8 cellular contexts compared by ENCODE assay signal in genomic region chr16:8674413-8675022, GRCh38. TPM values are rescaled to one million over a fixed set of nuclear protein-coding genes. Genes with fewer than 3 reads are reported as not detected.
DNase-seq lines count a peak whose midpoint lies in the region; ATAC-seq and TF ChIP-seq lines count a peak whose summit lies in the region.

Gene ABAT (plus strand): TSS chr16:8674617. CDS start chr16:8735740, 61,123 bp downstream.

- H3K18ac ChIP-seq in neuronal stem cell (ENCODE audit: low read length) = peak within 1 kb of the TSS; percentile 95

- peak within 1 kb of the TSS; percentile 40; the same call in 1 of the 2 replicates for H3K9ac ChIP-seq in KMS-11
- peak within 1 kb of the TSS; percentile 88 for H3K9ac ChIP-seq in neuronal stem cell (ENCODE audit: low read depth, low read length, poor library complexity)
- peak within 1 kb of the TSS in 4 of 5 donors; percentile 35 to 62 (median 54) for H3K9ac ChIP-seq in subcutaneous abdominal adipose tissue (ENCODE audit: low read length in 5 of 5)

- no peak within 1 kb of the TSS for H3K27ac ChIP-seq in KMS-11
- H3K27ac ChIP-seq in foreskin keratinocyte = peak within 1 kb of the TSS; percentile 23
- H3K27ac ChIP-seq in neuronal stem cell (replicated peaks; ENCODE audit: low read length) = no peak within 1 kb of the TSS
- H3K27ac ChIP-seq in subcutaneous abdominal adipose tissue (ENCODE audit: low read depth, low read length) = no peak within 1 kb of the TSS

- H4K91ac ChIP-seq in neuronal stem cell (ENCODE audit: low read depth, low read length, poor library complexity) = no peak within 1 kb of the TSS

- no peak within 1 kb of the TSS for H3K4me3 ChIP-seq in KMS-11 (IDR thresholded peaks at IDR 0.05; ENCODE audit: insufficient read depth, low read depth, low read length)
- H3K4me3 ChIP-seq in neuronal stem cell (ENCODE audit: low read length in 2 of 2) = peak within 1 kb of the TSS; percentile 83 to 85
- peak within 1 kb of the TSS; percentile 67 to 76 (median 73) for H3K4me3 ChIP-seq in subcutaneous abdominal adipose tissue (ENCODE audit: low read depth in 1 of 5, low read length in 5 of 5)

- H3K4me1 ChIP-seq in KMS-11 (ENCODE audit: low read depth, poor library complexity, severe bottlenecking) (peaks cover 8% of the 10 kb centered on the region), foreskin keratinocyte (peaks cover 27% of the 10 kb centered on the region), neuronal stem cell (ENCODE audit: control insufficient read depth in 2 of 2, insufficient read depth in 1 of 2, low read depth in 1 of 2, low read length in 2 of 2) (peaks cover 1 to 20% of the 10 kb centered on the region in 2 donors), subcutaneous abdominal adipose tissue (ENCODE audit: control insufficient read depth in 5 of 5, insufficient read depth in 5 of 5, low read length in 5 of 5) (peaks cover 0 to 16% (median 12%) of the 10 kb centered on the region in 5 donors)

- ATAC-seq in GM21825 (IDR thresholded peaks at IDR 0.05; ENCODE audit: unreplicated experiment) = peak; percentile 100
- ATAC-seq in foreskin keratinocyte = peak; percentile 89

- H3K27me3 ChIP-seq in KMS-11 (ENCODE audit: insufficient read depth, low read depth) = no peaks in the 10 kb centered on the region
- no peaks in the 10 kb centered on the region for H3K27me3 ChIP-seq in foreskin keratinocyte
- peaks cover 0 to 18% (median 0%) of the 10 kb centered on the region in 3 experiments for H3K27me3 ChIP-seq in neuronal stem cell (ENCODE audit: control insufficient read depth in 3 of 3, insufficient read depth in 3 of 3, low read depth in 1 of 3, low read length in 3 of 3)
- H3K27me3 ChIP-seq in subcutaneous abdominal adipose tissue (ENCODE audit: control insufficient read depth in 5 of 5, insufficient read depth in 4 of 5, low read length in 5 of 5) = no peaks in the 10 kb centered on the region

- H3K79me1 ChIP-seq in neuronal stem cell (ENCODE audit: low read depth, low read length) = no peaks in the 10 kb centered on the region

- H3K23ac ChIP-seq in neuronal stem cell (ENCODE audit: low read depth, low read length, poor library complexity) = no peak within 1 kb of the TSS

- DNase-seq in EH (ENCODE audit: low read depth) (peak; percentile 84), SHP77 (lab: John Stamatoyannopoulos, UW) (peak; percentile 72 to 86), foreskin keratinocyte (peak; percentile 51 to 66), neuronal stem cell (ENCODE audit: low spot score) (peak; percentile 81)
- peak; percentile 79 for DNase-seq in activated gamma-delta T cell treated with anti-CD3 and anti-CD28 coated beads, Interleukin-2, amount 50 U/mL, for 16 hours (ENCODE audit: low read depth)

- H2BK5ac ChIP-seq in neuronal stem cell (ENCODE audit: low read length) = peak within 1 kb of the TSS; percentile 11

- no peak within 1 kb of the TSS for H2BK120ac ChIP-seq in neuronal stem cell (ENCODE audit: low read depth, low read length)

- H3K4me2 ChIP-seq in KMS-11 (peak within 1 kb of the TSS; percentile 95), neuronal stem cell (ENCODE audit: insufficient read depth, low read length, poor library complexity, severe bottlenecking) (peak within 1 kb of the TSS; percentile 97)

- H3K79me2 ChIP-seq in KMS-11 (ENCODE audit: insufficient read depth, low read depth) = no peaks in the 10 kb centered on the region

- no peak within 1 kb of the TSS for H2AK5ac ChIP-seq in neuronal stem cell (ENCODE audit: low read depth, low read length)

- peak within 1 kb of the TSS; percentile 89 for H2AFZ ChIP-seq in KMS-11 (ENCODE audit: low read depth)
- peak within 1 kb of the TSS; percentile 97 for H2AFZ ChIP-seq in neuronal stem cell (ENCODE audit: low read length)

- H2BK12ac ChIP-seq in neuronal stem cell (ENCODE audit: low read length) = no peak within 1 kb of the TSS

- WGBS in neuronal stem cell (ENCODE audit: extremely low coverage in 2 of 2, insufficient read length in 2 of 2, insufficient replicate concordance in 1 of 2), 2 donors = no CpG with 5 or more reads among the region's 49 CpGs

- H4K8ac ChIP-seq in neuronal stem cell (ENCODE audit: low read depth, low read length) = no peak within 1 kb of the TSS

- H3K9me3 ChIP-seq in neuronal stem cell (replicated peaks in 1 of 2; ENCODE audit: control insufficient read depth in 2 of 2, insufficient read depth in 1 of 2, low read depth in 1 of 2, low read length in 2 of 2) (peaks cover 0 to 7% of the 10 kb centered on the region in 2 donors), subcutaneous abdominal adipose tissue (ENCODE audit: control insufficient read depth in 5 of 5, low read length in 5 of 5) (peaks cover 0 to 2% (median 0%) of the 10 kb centered on the region in 5 donors)

- peak within 1 kb of the TSS; percentile 72 for H2BK15ac ChIP-seq in neuronal stem cell (ENCODE audit: low read length)

- TF ChIP-seq CTCF in KMS-11 (conservative IDR thresholded peaks at IDR 0.05; ENCODE audit: low read depth, low read length) = no peak
- no peak for TF ChIP-seq CTCF in foreskin keratinocyte (conservative IDR thresholded peaks at IDR 0.05)

- no peak within 1 kb of the TSS for H3K4ac ChIP-seq in neuronal stem cell (ENCODE audit: low read length)

- no peaks in the 10 kb centered on the region for H3K36me3 ChIP-seq in KMS-11 (ENCODE audit: insufficient read depth)
- H3K36me3 ChIP-seq in neuronal stem cell (replicated peaks in 1 of 2; ENCODE audit: control insufficient read depth in 2 of 2, insufficient read depth in 2 of 2, low read length in 2 of 2) = no peaks in the 10 kb centered on the region
- peaks cover 0 to 10% (median 5%) of the 10 kb centered on the region in 5 donors for H3K36me3 ChIP-seq in subcutaneous abdominal adipose tissue (ENCODE audit: control insufficient read depth in 5 of 5, insufficient read depth in 5 of 5, low read length in 5 of 5)

- H3K14ac ChIP-seq in neuronal stem cell (ENCODE audit: low read length) = no peak within 1 kb of the TSS

- H4K20me1 ChIP-seq in KMS-11 (ENCODE audit: insufficient read depth) = no peaks in the 10 kb centered on the region

RNA-seq across cellular contexts. Expression of gene ABAT, which starts in this region (rescaled TPM):
- 6.0 and 10.2 TPM in 2 replicates for total RNA-seq in foreskin keratinocyte
- 2.7 and 3.5 TPM in 2 replicates for polyA plus RNA-seq in foreskin keratinocyte
- polyA plus RNA-seq in neuronal stem cell (2013, experiment 1 of 2) = 5.9 TPM
- polyA plus RNA-seq in neuronal stem cell (2013, experiment 2 of 2) = 6.1 TPM
